Comparison of ENCODE assay signal across 13 cellular contexts in genomic region chr22:24968066-24968561, GRCh38. TPM values are rescaled to one million over a fixed set of nuclear protein-coding genes. Genes with fewer than 3 reads are reported as not detected.
DNase-seq lines count a peak whose midpoint lies in the region; ATAC-seq, FAIRE-seq and TF ChIP-seq lines count a peak whose summit lies in the region.
"Had no signal": no experiment of that assay in that cellular context is flagged by ENCODE, and none has a peak within 500 bp of the region (broad histone marks: within the 10 kb centered on the region; RNA-seq: fewer than 3 reads in every experiment).

No MANE protein-coding gene starts in this region.

- H2AFZ ChIP-seq in mammary epithelial cell (ENCODE audit: low read depth, low read length) (no peak overlapping the region), keratinocyte (ENCODE audit: control insufficient read depth, low read length) (no peak overlapping the region)

- H3K36me3 ChIP-seq in HUES64 (ENCODE audit: insufficient read depth, low read length) (no peaks in the 10 kb centered on the region), mammary epithelial cell (ENCODE audit: insufficient read depth, low read length) (no peaks in the 10 kb centered on the region), keratinocyte (ENCODE audit: control insufficient read depth in 2 of 2, extremely low read depth in 1 of 2, insufficient read depth in 2 of 2, low read length in 2 of 2) (peaks cover 0 to 5% of the 10 kb centered on the region in 2 experiments), upper lobe of right lung (no peaks in the 10 kb centered on the region), suprapubic skin (no peaks in the 10 kb centered on the region)
- H3K36me3 ChIP-seq: thoracic aorta had no signal

- no peaks in the 10 kb centered on the region for H3K9me3 ChIP-seq in HUES64 (ENCODE audit: insufficient read depth, low read depth, low read length)
- H3K9me3 ChIP-seq in mammary epithelial cell (replicated peaks; ENCODE audit: insufficient read depth, low read length), result no peaks in the 10 kb centered on the region
- no peaks in the 10 kb centered on the region for H3K9me3 ChIP-seq in keratinocyte (ENCODE audit: control insufficient read depth, low read depth, low read length)
- no peaks in the 10 kb centered on the region for H3K9me3 ChIP-seq in upper lobe of right lung
- H3K9me3 ChIP-seq in suprapubic skin, result no peaks in the 10 kb centered on the region
- H3K9me3 ChIP-seq: thoracic aorta had no signal

- peaks cover 23% of the 10 kb centered on the region for H3K4me1 ChIP-seq in HUES64 (ENCODE audit: insufficient read depth, low read length)
- peaks cover 59% of the 10 kb centered on the region for H3K4me1 ChIP-seq in mammary epithelial cell (ENCODE audit: insufficient read depth, low read length)
- peaks cover 41% of the 10 kb centered on the region for H3K4me1 ChIP-seq in keratinocyte (ENCODE audit: control insufficient read depth, extremely low read depth, insufficient read depth, low read length)
- peaks cover 16% of the 10 kb centered on the region for H3K4me1 ChIP-seq in upper lobe of right lung
- peaks cover 53% of the 10 kb centered on the region for H3K4me1 ChIP-seq in suprapubic skin

- TF ChIP-seq POLR2A in suprapubic skin (IDR thresholded peaks at IDR 0.05), result no peak

- FAIRE-seq in keratinocyte (lab: Jason Lieb, UNC), result peak; percentile 95

- peaks cover 76% of the 10 kb centered on the region for H3K79me2 ChIP-seq in mammary epithelial cell (ENCODE audit: insufficient read depth, low read length)
- peaks cover 43% of the 10 kb centered on the region for H3K79me2 ChIP-seq in keratinocyte (ENCODE audit: control insufficient read depth, insufficient read depth, low read length)

- DNase-seq in mammary epithelial cell (peak; percentile 71), keratinocyte (ENCODE audit: low read depth, low spot score) (peak; percentile 88), upper lobe of right lung (no peak), suprapubic skin (ENCODE audit: low spot score in 2 of 2) (no peak)
- DNase-seq in natural killer cell treated with Interleukin-12 subunit alpha and Interleukin-12 subunit beta and Interleukin-15 and Interleukin-18, amount 100 ng/mL, for 72 hours (ENCODE audit: low spot score), result no peak
- no peak for DNase-seq in activated T-cell treated with anti-CD3 and anti-CD28 coated beads, Interleukin-2, amount 50 U/mL, for 72 hours
- DNase-seq: activated CD4-positive, alpha-beta T cell treated with anti-CD3 and anti-CD28 coated beads for 4 hours; naive B cell; NCI-H146; T-cell had no signal

- no peaks in the 10 kb centered on the region for H3K27me3 ChIP-seq in HUES64 (ENCODE audit: insufficient read depth, low read length)
- no peaks in the 10 kb centered on the region for H3K27me3 ChIP-seq in mammary epithelial cell (ENCODE audit: insufficient read depth, low read length)
- H3K27me3 ChIP-seq in keratinocyte (ENCODE audit: control insufficient read depth, extremely low read depth, insufficient read depth, low read length), result no peaks in the 10 kb centered on the region
- H3K27me3 ChIP-seq in upper lobe of right lung, result no peaks in the 10 kb centered on the region
- H3K27me3 ChIP-seq in suprapubic skin, result no peaks in the 10 kb centered on the region

- TF ChIP-seq CTCF in mammary epithelial cell (conservative IDR thresholded peaks at IDR 0.05 in 1 of 2, IDR thresholded peaks at IDR 0.05 in 1 of 2; ENCODE audit: extremely low read depth in 1 of 2, insufficient read depth in 1 of 2, low read depth in 1 of 2, low read length in 2 of 2) (no peak), keratinocyte (optimal IDR thresholded peaks at IDR 0.05 in 1 of 3, IDR thresholded peaks at IDR 0.05 in 1 of 3, conservative IDR thresholded peaks at IDR 0.05 in 1 of 3; ENCODE audit: extremely low read depth in 1 of 3, insufficient read depth in 2 of 3, low read length in 3 of 3) (no peak), upper lobe of right lung (IDR thresholded peaks at IDR 0.05) (no peak), suprapubic skin (IDR thresholded peaks at IDR 0.05) (no peak)

- H3K9me3 Mint-ChIP-seq in natural killer cell treated with Interleukin-12 subunit alpha and Interleukin-12 subunit beta and Interleukin-15 and Interleukin-18, amount 100 ng/mL, for 72 hours, result no peaks in the 10 kb centered on the region
- no peaks in the 10 kb centered on the region for H3K9me3 Mint-ChIP-seq in activated T-cell treated with anti-CD3 and anti-CD28 coated beads, Interleukin-2, amount 50 U/mL, for 72 hours
- H3K9me3 Mint-ChIP-seq: brain, T-cell had no signal

- dilution Hi-C loops in mammary epithelial cell (cut with HindIII; ENCODE audit: low sequenced_read_pairs) (no loop called here), keratinocyte (cut with MboI; ENCODE audit: extremely low pct_ligation_motif_present, low sequenced_read_pairs) (no loop called here)

- peak; percentile 4 for ATAC-seq in upper lobe of right lung
- ATAC-seq in natural killer cell treated with Interleukin-12 subunit alpha and Interleukin-12 subunit beta and Interleukin-15 and Interleukin-18, amount 100 ng/mL, for 72 hours, result no peak
- ATAC-seq in activated T-cell treated with anti-CD3 and anti-CD28 coated beads, Interleukin-2, amount 50 U/mL, for 72 hours (replicated peaks in 1 of 2), result no peak
- ATAC-seq: T-cell had no signal

- H3K9ac ChIP-seq in HUES64 (ENCODE audit: low read depth, low read length) (peak overlapping the region; percentile 46; the same call in 1 of the 2 replicates), mammary epithelial cell (ENCODE audit: insufficient read depth, low read length) (no peak overlapping the region), keratinocyte (ENCODE audit: control insufficient read depth, extremely low read depth, insufficient read depth, low read length) (no peak overlapping the region)

- H4K20me1 ChIP-seq in mammary epithelial cell (ENCODE audit: insufficient read depth, low read length), result no peaks in the 10 kb centered on the region
- no peaks in the 10 kb centered on the region for H4K20me1 ChIP-seq in keratinocyte (ENCODE audit: control insufficient read depth, extremely low read depth, insufficient read depth, low read length)

- H3K9me1 ChIP-seq in keratinocyte (ENCODE audit: control insufficient read depth, extremely low read depth, insufficient read depth, low read length), result peaks cover 8% of the 10 kb centered on the region

- no peak for TF ChIP-seq EP300 in suprapubic skin (IDR thresholded peaks at IDR 0.05)

- no peak overlapping the region for H3K4me2 ChIP-seq in mammary epithelial cell (ENCODE audit: insufficient read depth, low read depth, low read length)
- peak overlapping the region; percentile 29 for H3K4me2 ChIP-seq in keratinocyte (ENCODE audit: control insufficient read depth, extremely low read depth, insufficient read depth, low read depth, low read length)

- H3K27ac ChIP-seq in HUES64 (ENCODE audit: low read depth, low read length) (peak overlapping the region; percentile 77), mammary epithelial cell (ENCODE audit: insufficient read depth, low read depth, low read length) (peak overlapping the region; percentile 13), keratinocyte (ENCODE audit: control insufficient read depth, insufficient read depth, low read length) (peak overlapping the region; percentile 13), upper lobe of right lung (peak overlapping the region; percentile 13), suprapubic skin (no peak overlapping the region)
- H3K27ac ChIP-seq: thoracic aorta had no signal

- 79% methylated on average over 8 of the region's 8 CpGs for WGBS in HUES64
- 23% methylated on average over 7 of the region's 8 CpGs for WGBS in mammary epithelial cell (ENCODE audit: low coverage, missing lambda C conversion rate)
- WGBS in suprapubic skin, result 38% methylated on average over 8 of the region's 8 CpGs

- H3K27me3 Mint-ChIP-seq in natural killer cell treated with Interleukin-12 subunit alpha and Interleukin-12 subunit beta and Interleukin-15 and Interleukin-18, amount 100 ng/mL, for 72 hours, result no peaks in the 10 kb centered on the region
- H3K27me3 Mint-ChIP-seq in activated T-cell treated with anti-CD3 and anti-CD28 coated beads, Interleukin-2, amount 50 U/mL, for 72 hours (ENCODE audit: low read depth), result no peaks in the 10 kb centered on the region
- H3K27me3 Mint-ChIP-seq: brain, T-cell had no signal

- intact Hi-C loops in mammary epithelial cell (cut with micrococcal nuclease) (no loop called here), upper lobe of right lung (cut with DNase I) (no loop called here)

- in situ Hi-C loops in mammary epithelial cell (cut with MboI; ENCODE audit: low sequenced_read_pairs in 2 of 2), result no loop called here

- peaks cover 0 to 4% of the 10 kb centered on the region in 2 donors for H3K4me1 Mint-ChIP-seq in natural killer cell treated with Interleukin-12 subunit alpha and Interleukin-12 subunit beta and Interleukin-15 and Interleukin-18, amount 100 ng/mL, for 72 hours (ENCODE audit: low read depth in 2 of 2)
- no peaks in the 10 kb centered on the region for H3K4me1 Mint-ChIP-seq in activated T-cell treated with anti-CD3 and anti-CD28 coated beads, Interleukin-2, amount 50 U/mL, for 72 hours (ENCODE audit: low read depth)
- H3K4me1 Mint-ChIP-seq: naive B cell had no signal

- CTCF ChIA-PET in mammary epithelial cell (lab: Charles Lee; ENCODE audit: low non-redundant PET), result no interaction called here

- no peak overlapping the region for H3K4me3 ChIP-seq in HUES64 (ENCODE audit: low read length)
- no peak overlapping the region for H3K4me3 ChIP-seq in mammary epithelial cell (replicated peaks in 1 of 3; ENCODE audit: insufficient read depth in 1 of 3, low read depth in 2 of 3, low read length in 3 of 3)
- no peak overlapping the region for H3K4me3 ChIP-seq in keratinocyte (ENCODE audit: control insufficient read depth in 2 of 3, extremely low read depth in 1 of 3, insufficient read depth in 2 of 3, low read depth in 1 of 3, low read length in 3 of 3)
- H3K4me3 ChIP-seq in upper lobe of right lung, result no peak overlapping the region
- no peak overlapping the region for H3K4me3 ChIP-seq in suprapubic skin
- H3K4me3 ChIP-seq: thoracic aorta had no signal

- no peaks in the 10 kb centered on the region for H3K36me3 Mint-ChIP-seq in natural killer cell treated with Interleukin-12 subunit alpha and Interleukin-12 subunit beta and Interleukin-15 and Interleukin-18, amount 100 ng/mL, for 72 hours
- H3K36me3 Mint-ChIP-seq in activated T-cell treated with anti-CD3 and anti-CD28 coated beads, Interleukin-2, amount 50 U/mL, for 72 hours (ENCODE audit: insufficient read depth in 2 of 2), result no peaks in the 10 kb centered on the region
- H3K36me3 Mint-ChIP-seq: brain, naive B cell, T-cell had no signal

- no peak overlapping the region for H3K4me3 Mint-ChIP-seq in natural killer cell treated with Interleukin-12 subunit alpha and Interleukin-12 subunit beta and Interleukin-15 and Interleukin-18, amount 100 ng/mL, for 72 hours
- no peak overlapping the region for H3K4me3 Mint-ChIP-seq in activated T-cell treated with anti-CD3 and anti-CD28 coated beads, Interleukin-2, amount 50 U/mL, for 72 hours
- H3K4me3 Mint-ChIP-seq: brain, T-cell had no signal

- H3K27ac Mint-ChIP-seq in natural killer cell treated with Interleukin-12 subunit alpha and Interleukin-12 subunit beta and Interleukin-15 and Interleukin-18, amount 100 ng/mL, for 72 hours, result no peak overlapping the region
- no peak overlapping the region for H3K27ac Mint-ChIP-seq in activated T-cell treated with anti-CD3 and anti-CD28 coated beads, Interleukin-2, amount 50 U/mL, for 72 hours
- H3K27ac Mint-ChIP-seq: naive B cell, T-cell had no signal

- no TSS peak for BruUV-seq in mammary epithelial cell (replicated peaks; lab: Mats Ljungman, UMichigan)

RNA-seq across cellular contexts. Expression of gene KIAA1671, which starts 15.6 kb away (rescaled TPM):
- 7.7 TPM for polyA plus RNA-seq in HUES64 (2013, experiment 1 of 2)
- polyA plus RNA-seq in HUES64 (2013, experiment 2 of 2), result 8.5 TPM
- 10 to 100 TPM; 38.4 to 48.8 TPM for total RNA-seq in mammary epithelial cell
- 11.8 TPM for polyA plus RNA-seq in mammary epithelial cell
- 60.7 TPM for polyA minus RNA-seq in mammary epithelial cell
- 15.3 to 17.4 TPM (median 15.4 TPM) in 3 replicates for polyA plus RNA-seq in keratinocyte
- polyA plus RNA-seq in keratinocyte (2011; ENCODE audit: low read depth), result 10.4 TPM
- polyA plus RNA-seq in keratinocyte (2011; cell fraction: cytosol; rRNA removed), result 15.3 and 19.5 TPM in 2 replicates
- polyA plus RNA-seq in keratinocyte (2011; cell fraction: nucleus; rRNA removed), result 49.4 and 50.0 TPM in 2 replicates
- polyA plus RNA-seq in keratinocyte (2012; ENCODE audit: low replicate concordance), result 16.1 and 19.0 TPM in 2 replicates
- polyA minus RNA-seq in keratinocyte, result 36.5 to 48.2 TPM (median 39.6 TPM) in 3 replicates
- polyA minus RNA-seq in keratinocyte (2011; cell fraction: cytosol; rRNA and poly(A)+ RNA removed), result 24.7 TPM
- 62.6 and 98.8 TPM in 2 replicates for polyA minus RNA-seq in keratinocyte (2011; cell fraction: nucleus; rRNA and poly(A)+ RNA removed)
- 46.7 TPM for total RNA-seq in upper lobe of right lung
- total RNA-seq in natural killer cell treated with Interleukin-12 subunit alpha and Interleukin-12 subunit beta and Interleukin-15 and Interleukin-18, amount 100 ng/mL, for 72 hours, result 10 to 100 TPM; 11.7 to 21.3 TPM
- 100 to 1,000 TPM in 2 of 4 donors, 10 to 100 TPM in 2; 74.4 to 116 (median 97.0) TPM for total RNA-seq in suprapubic skin
- total RNA-seq in activated T-cell treated with anti-CD3 and anti-CD28 coated beads, Interleukin-2, amount 50 U/mL, for 72 hours, result 10 to 100 TPM in 1 of 2 donors, 1 to 10 TPM in 1; 6.6 to 10.8 TPM

RNA-seq across cellular contexts. Expression of gene LHFPL7, which starts 21.6 kb away (rescaled TPM):
- not detected for polyA plus RNA-seq in HUES64 (2013, experiment 1 of 2)
- polyA plus RNA-seq in HUES64 (2013, experiment 2 of 2), result not detected
- under 1 TPM in 1 of 2 donors, not detected in 1; 0.33 TPM for total RNA-seq in mammary epithelial cell
- 0.11 TPM for polyA plus RNA-seq in mammary epithelial cell
- not detected for polyA minus RNA-seq in mammary epithelial cell
- not detected in 3 replicates for polyA plus RNA-seq in keratinocyte
- polyA plus RNA-seq in keratinocyte (2011; ENCODE audit: low read depth), result not detected
- polyA plus RNA-seq in keratinocyte (2011; cell fraction: cytosol; rRNA removed), result not detected in 2 replicates
- polyA plus RNA-seq in keratinocyte (2011; cell fraction: nucleus; rRNA removed), result not detected in 2 replicates
- not detected in 2 replicates for polyA plus RNA-seq in keratinocyte (2012; ENCODE audit: low replicate concordance)
- not detected in 3 replicates for polyA minus RNA-seq in keratinocyte
- polyA minus RNA-seq in keratinocyte (2011; cell fraction: cytosol; rRNA and poly(A)+ RNA removed), result not detected
- not detected in 2 replicates for polyA minus RNA-seq in keratinocyte (2011; cell fraction: nucleus; rRNA and poly(A)+ RNA removed)
- total RNA-seq in upper lobe of right lung, result not detected
- not detected for total RNA-seq in natural killer cell treated with Interleukin-12 subunit alpha and Interleukin-12 subunit beta and Interleukin-15 and Interleukin-18, amount 100 ng/mL, for 72 hours
- 1 to 10 TPM in 3 of 4 donors, not detected in 1; 1.6 to 4.7 (median 4.7) TPM for total RNA-seq in suprapubic skin
- total RNA-seq in activated T-cell treated with anti-CD3 and anti-CD28 coated beads, Interleukin-2, amount 50 U/mL, for 72 hours, result not detected
- total RNA-seq: T-cell, thoracic aorta had no signal

Comparison
In these comparisons a context has a peak if more than half of its experiments do, and no peak if none do; other contexts are left out.
1. DNase-seq: peak in mammary epithelial cell (single experiment) and keratinocyte (single experiment); none in upper lobe of right lung (single experiment), natural killer cell treated with Interleukin-12 subunit alpha and Interleukin-12 subunit beta and Interleukin-15 and Interleukin-18, amount 100 ng/mL, for 72 hours (single experiment), suprapubic skin (0 of 2) and activated T-cell treated with anti-CD3 and anti-CD28 coated beads, Interleukin-2, amount 50 U/mL, for 72 hours (0 of 2).